In genomic region chr22:42688241-42688913, GRCh38 we compare ENCODE assay signal across 8 cellular contexts. TPM values are rescaled to one million over a fixed set of nuclear protein-coding genes. Genes with fewer than 3 reads are reported as not detected.
DNase-seq lines count a peak whose midpoint lies in the region; ATAC-seq and TF ChIP-seq lines count a peak whose summit lies in the region.

No MANE protein-coding gene starts in this region.

- 10% methylated on average over 19 of the region's 19 CpGs for WGBS in prostate gland

- CTCF ChIA-PET in AG04449 (lab: Yijun Ruan, JAX): no interaction called here

- peak; percentile 60 for DNase-seq in AG04449 (ENCODE audit: low read depth, low spot score)
- DNase-seq in MG63: peak; percentile 92
- DNase-seq in cardiac muscle cell (ENCODE audit: low read depth in 1 of 2, low spot score in 1 of 2): peak; percentile 89 to 97
- DNase-seq in prostate gland (ENCODE audit: low spot score): peak; percentile 95
- DNase-seq in DMS114 treated with DMSO at 0.1 percent for 48 hours (lab: John Stamatoyannopoulos, UW; ENCODE audit: unreplicated experiment): no peak

- ATAC-seq in HG03521 (IDR thresholded peaks at IDR 0.05; ENCODE audit: unreplicated experiment) (no peak), GM19455 (IDR thresholded peaks at IDR 0.05; ENCODE audit: unreplicated experiment) (no peak)

- H3K4me3 ChIP-seq in AG04449 (ENCODE audit: low read depth, low read length): no peak overlapping the region
- H3K4me3 ChIP-seq in MG63: no peak overlapping the region
- no peak overlapping the region for H3K4me3 ChIP-seq in cardiac muscle cell
- no peak overlapping the region for H3K4me3 ChIP-seq in prostate gland

- H3K36me3 ChIP-seq in MG63: peaks cover 15% of the 10 kb centered on the region
- no peaks in the 10 kb centered on the region for H3K36me3 ChIP-seq in cardiac muscle cell
- H3K36me3 ChIP-seq in prostate gland: no peaks in the 10 kb centered on the region

- H3K27me3 ChIP-seq in MG63 (no peaks in the 10 kb centered on the region), cardiac muscle cell (no peaks in the 10 kb centered on the region), prostate gland (replicated peaks; ENCODE audit: insufficient read depth) (no peaks in the 10 kb centered on the region)

- H3K27ac ChIP-seq in VCaP (peak overlapping the region; percentile 61), cardiac muscle cell (peak overlapping the region; percentile 93), prostate gland (peak overlapping the region; percentile 80 to 91)

- intact Hi-C loops in prostate gland (cut with DNase I): no loop called here

- peaks cover 31% of the 10 kb centered on the region for H3K4me1 ChIP-seq in cardiac muscle cell (ENCODE audit: low read depth)
- H3K4me1 ChIP-seq in prostate gland (replicated peaks): peaks cover 15% of the 10 kb centered on the region

- POLR2A ChIA-PET in AG04449 (lab: Yijun Ruan, JAX): interaction anchor here (0.6 kb wide), 1 partner anchor 74 kb away, joined by 3 read pairs; the partner anchor contains the start of gene POLDIP3

- H3K9me3 ChIP-seq in MG63 (no peaks in the 10 kb centered on the region), cardiac muscle cell (ENCODE audit: low read depth) (no peaks in the 10 kb centered on the region), prostate gland (no peaks in the 10 kb centered on the region)

- no peak for TF ChIP-seq CTCF in AG04449 (IDR thresholded peaks at IDR 0.05; ENCODE audit: insufficient read depth, low read length, missing control alignments)
- no peak for TF ChIP-seq CTCF in VCaP (conservative IDR thresholded peaks at IDR 0.05)
- no peak for TF ChIP-seq CTCF in cardiac muscle cell (IDR thresholded peaks at IDR 0.05; ENCODE audit: low read depth, low read length)
- peak in 1 of 4 experiments; percentile 4 for TF ChIP-seq CTCF in prostate gland (IDR thresholded peaks at IDR 0.05)

- peak; percentile 33 for TF ChIP-seq POLR2A in prostate gland (IDR thresholded peaks at IDR 0.05)

RNA-seq across cellular contexts. Expression of gene A4GALT, which starts 32.3 kb away (rescaled TPM):
- total RNA-seq in MG63 (2014; rRNA removed; shearing (Covaris generic); ENCODE audit: low replicate concordance): 9.1 and 17.9 TPM in 2 replicates
- total RNA-seq in cardiac muscle cell (17.7 and 26.1 TPM in 2 replicates), prostate gland (10 to 100 TPM; 34.7 to 40.0 TPM)
- 15.1 and 20.2 TPM in 2 replicates for polyA plus RNA-seq in cardiac muscle cell

RNA-seq across cellular contexts. Expression of gene CYB5R3, which starts 39.2 kb away (rescaled TPM):
- total RNA-seq in MG63 (2014; rRNA removed; shearing (Covaris generic); ENCODE audit: low replicate concordance): 48.3 and 76.3 TPM in 2 replicates
- total RNA-seq in cardiac muscle cell (180 and 189 TPM in 2 replicates), prostate gland (100 to 1,000 TPM; 125 to 455 TPM)
- 357 and 366 TPM in 2 replicates for polyA plus RNA-seq in cardiac muscle cell

RNA-seq across cellular contexts. Expression of gene ATP5MGL, which starts 48.0 kb away (rescaled TPM):
- not detected in 2 replicates for total RNA-seq in MG63 (2014; rRNA removed; shearing (Covaris generic); ENCODE audit: low replicate concordance)
- 0.39 TPM in 1 of 2 replicates, not detected in the other for total RNA-seq in cardiac muscle cell
- polyA plus RNA-seq in cardiac muscle cell: 0.30 and 0.71 TPM in 2 replicates
- total RNA-seq in prostate gland: not detected
